Comparison of ENCODE assay signal across 1 cellular context in genomic region chr7:65509368-65510186, GRCh38.
TF ChIP-seq lines count a peak whose summit lies in the region.

No MANE protein-coding gene starts in this region.

TF ChIP-seq in GM23338, 12 proteins besides CTCF, POLR2A, EP300 and RAD21 (continued from another document):
- TF ChIP-seq ZNF331 (CRISPR knock-in tag; IDR thresholded peaks at IDR 0.05; ENCODE audit: low read depth): no peak
- no peak for TF ChIP-seq CREB1 (CRISPR knock-in tag; IDR thresholded peaks at IDR 0.05; ENCODE audit: low read depth)
- no peak for TF ChIP-seq NANOG (IDR thresholded peaks at IDR 0.05; ENCODE audit: borderline replicate concordance)
- no peak for TF ChIP-seq JUNB (IDR thresholded peaks at IDR 0.05; ENCODE audit: unreplicated experiment)
- no peak for TF ChIP-seq ZNF462 (CRISPR knock-in tag; IDR thresholded peaks at IDR 0.05)
- TF ChIP-seq ZNF114 (CRISPR knock-in tag; IDR thresholded peaks at IDR 0.05): no peak
